In the genomic region with DNA sequence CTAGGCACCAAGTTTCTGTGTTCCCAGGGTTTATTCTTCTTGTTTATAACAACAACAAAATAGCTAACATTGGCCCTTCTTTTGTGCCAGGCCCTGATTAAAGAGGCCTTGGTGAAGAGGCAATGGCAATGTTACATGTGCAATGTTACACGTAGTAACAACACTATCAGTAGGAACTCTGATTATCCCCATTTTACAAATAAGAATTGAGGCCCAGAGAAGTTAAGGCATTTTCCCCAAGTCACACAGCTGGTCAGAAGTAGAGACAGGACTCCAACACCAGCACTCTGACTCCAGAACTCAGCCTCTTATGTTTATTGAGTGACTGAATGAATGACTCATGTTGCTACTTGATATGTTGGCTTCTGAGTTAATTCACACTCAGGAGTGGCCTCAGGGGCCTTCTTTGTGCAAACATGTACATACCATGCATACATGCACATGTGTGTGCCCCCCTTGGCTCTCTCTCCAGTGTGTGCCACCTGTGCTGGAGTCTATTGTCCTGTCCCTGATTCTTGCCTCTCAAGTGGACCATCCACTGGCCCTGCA, we compare ENCODE assay signal across 15 cellular contexts.
DNase-seq lines count a peak whose midpoint lies in the region; ATAC-seq, FAIRE-seq and TF ChIP-seq lines count a peak whose summit lies in the region.
"Had no signal": no experiment of that assay in that cellular context is flagged by ENCODE, and none has a peak within 500 bp of the region (broad histone marks: within the 10 kb centered on the region; RNA-seq: fewer than 3 reads in every experiment).

No MANE protein-coding gene starts in this region.

- H3K36me3 ChIP-seq in GM23248 (ENCODE audit: low read depth) (no peaks in the 10 kb centered on the region), Panc1 (ENCODE audit: control insufficient read depth, insufficient read depth, low read length) (no peaks in the 10 kb centered on the region)

- intact Hi-C loops in Panc1 (cut with micrococcal nuclease; ENCODE audit: unreplicated experiment) = no loop called here

- in situ Hi-C loops in GM23248 (cut with MboI) = no loop called here
- in situ Hi-C loops in Panc1 (cut with HindIII; ENCODE audit: low pct_unique_long_range_greater_than_20kb, low sequenced_read_pairs) = no loop called here

- no peaks in the 10 kb centered on the region for H4K20me1 ChIP-seq in GM23248 (ENCODE audit: insufficient read depth)

- no peak for FAIRE-seq in GM12891 (lab: Jason Lieb, UNC)
- FAIRE-seq in HTR-8/SVneo (lab: Jason Lieb, UNC) = no peak

- no peak overlapping the region for H2AFZ ChIP-seq in GM23248

- H3K4me3 ChIP-seq in GM23248 = no peak overlapping the region
- H3K4me3 ChIP-seq in Panc1 (ENCODE audit: low read depth in 2 of 2, low read length in 2 of 2) = no peak overlapping the region
- no peak overlapping the region for H3K4me3 ChIP-seq in fibroblast of mammary gland (ENCODE audit: control insufficient read depth, low read depth, low read length)

- H3K27ac ChIP-seq in GM23248 (no peak overlapping the region), Panc1 (ENCODE audit: low read length) (0 out of 2 replicates have a peak overlapping the region, but pooled peaks have one; percentile 25)
- H3K27ac ChIP-seq: C4-2B had no signal

- no peaks in the 10 kb centered on the region for H3K9me2 ChIP-seq in GM23248 (ENCODE audit: insufficient read depth)

- H3K79me2 ChIP-seq in GM23248 (ENCODE audit: insufficient read depth) = no peaks in the 10 kb centered on the region

- no peak for TF ChIP-seq POLR2A in GM12891 (IDR thresholded peaks at IDR 0.05; ENCODE audit: low read depth, low read length)

- DNase-seq in GM23248 = peak; percentile 52
- no peak for DNase-seq in Panc1 (ENCODE audit: low read depth, low spot score)
- DNase-seq in fibroblast of mammary gland (ENCODE audit: low read depth) = peak; percentile 33
- DNase-seq in GM12891 (ENCODE audit: insufficient read length, low spot score) = no peak
- no peak for DNase-seq in nucleus accumbens (lab: John Stamatoyannopoulos, UW)
- DNase-seq in HTR-8/SVneo (ENCODE audit: insufficient read length, low spot score) = no peak
- DNase-seq: COR-L47, GDM1, H7, NCI-H1048, NCI-H774, SHP77 treated with DMSO at 0.1 percent for 48 hours, T-helper 17 cell had no signal

- POLR2A ChIA-PET in Panc1 (lab: Charles Lee) = no interaction called here

- CTCF ChIA-PET in Panc1 (lab: Charles Lee) = interaction anchor here (0.6 kb wide), 2 partner anchors 63 to 117 kb away, joined by 3 to 4 read pairs; no protein-coding TSS in a partner anchor

- H3K4me2 ChIP-seq in GM23248 (ENCODE audit: unreplicated experiment) = no peak overlapping the region

- no TSS peak for BruUV-seq in Panc1 (replicated peaks; lab: Mats Ljungman, UMichigan)

- 84 to 92% methylated on average over 1 of the region's 1 CpG for WGBS in GM23248 (ENCODE audit: low coverage in 1 of 2, low lambda C conversion rate in 2 of 2, missing lambda C conversion rate in 2 of 2), 2 experiments

- peaks cover 17% of the 10 kb centered on the region for H3F3A ChIP-seq in GM23248 (ENCODE audit: insufficient read depth)

- no peak for ATAC-seq in Panc1
- no peak for ATAC-seq in GM21381 (IDR thresholded peaks at IDR 0.05; ENCODE audit: unreplicated experiment)
- ATAC-seq: T-helper 17 cell had no signal

- H3K4me1 ChIP-seq in GM23248 (ENCODE audit: insufficient read depth) = peaks cover 12% of the 10 kb centered on the region
- H3K4me1 ChIP-seq in Panc1 (ENCODE audit: control insufficient read depth, insufficient read depth, low read length) = peaks cover 15% of the 10 kb centered on the region

- no peak overlapping the region for H3K9ac ChIP-seq in GM23248

- no peaks in the 10 kb centered on the region for H3K27me3 ChIP-seq in GM23248 (replicated peaks; ENCODE audit: insufficient read depth)
- no peaks in the 10 kb centered on the region for H3K27me3 ChIP-seq in Panc1 (ENCODE audit: control insufficient read depth, insufficient read depth, low read length)

- TF ChIP-seq CTCF in Panc1 (IDR thresholded peaks at IDR 0.05) (no peak), fibroblast of mammary gland (conservative IDR thresholded peaks at IDR 0.05; ENCODE audit: control insufficient read depth, insufficient read depth, low read depth, low read length) (no peak)

- H3K9me3 ChIP-seq in GM23248 (ENCODE audit: low read depth) = no peaks in the 10 kb centered on the region
- no peaks in the 10 kb centered on the region for H3K9me3 ChIP-seq in Panc1 (ENCODE audit: control insufficient read depth, insufficient read depth, low read depth, low read length)

TF ChIP-seq in GM12891, 5 proteins besides CTCF, POLR2A, EP300 and RAD21:
- no peak for TF ChIP-seq POU2F2 (IDR thresholded peaks at IDR 0.05; ENCODE audit: low read depth, low read length)
- TF ChIP-seq TAF1 (IDR thresholded peaks at IDR 0.05; ENCODE audit: low read depth, low read length) = no peak
- no peak for TF ChIP-seq PAX5 (IDR thresholded peaks at IDR 0.05; ENCODE audit: insufficient read depth, low read length, severe bottlenecking)
- TF ChIP-seq POLR2AphosphoS5 (IDR thresholded peaks at IDR 0.05; ENCODE audit: low read depth, low read length) = no peak
- TF ChIP-seq SPI1 (IDR thresholded peaks at IDR 0.05; ENCODE audit: low read depth, low read length) = no peak

Comparison
In these comparisons a context has a peak if more than half of its experiments do, and no peak if none do; other contexts are left out.
1. DNase-seq: peak in GM23248 (single experiment) and fibroblast of mammary gland (single experiment); none in Panc1 (single experiment), GM12891 (single experiment), nucleus accumbens (0 of 56) and HTR-8/SVneo (single experiment).